Comparison of ENCODE assay signal across 23 cellular contexts in the genomic region with DNA sequence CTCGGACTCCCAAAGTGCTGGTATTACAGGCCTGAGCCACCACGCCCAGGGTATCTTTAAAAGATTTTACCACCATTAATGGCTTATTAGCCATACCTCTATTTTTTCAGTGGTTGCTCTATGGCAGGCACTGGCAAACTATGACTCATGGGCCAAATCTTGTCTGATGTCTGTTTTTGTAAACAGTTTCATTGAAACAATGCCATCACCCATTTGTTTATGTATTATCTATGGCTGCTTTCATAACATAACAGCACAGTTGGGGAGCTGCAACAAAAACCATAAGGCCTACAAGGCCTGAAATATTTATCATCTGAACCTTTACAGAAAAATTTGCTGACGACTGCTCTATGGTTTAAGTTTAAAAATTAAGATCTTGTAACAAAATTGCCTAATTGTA.
DNase-seq lines count a peak whose midpoint lies in the region; ATAC-seq, FAIRE-seq and TF ChIP-seq lines count a peak whose summit lies in the region.
"Had no signal": no experiment of that assay in that cellular context is flagged by ENCODE, and none has a peak within 500 bp of the region (broad histone marks: within the 10 kb centered on the region; RNA-seq: fewer than 3 reads in every experiment).

No MANE protein-coding gene starts in this region.

- peak overlapping the region in 1 of 3 donors; percentile 33 for H3K27ac ChIP-seq in right lobe of liver
- no peak overlapping the region for H3K27ac ChIP-seq in HepG2 (ENCODE audit: extremely low read length, insufficient read depth, low read length)
- no peak overlapping the region for H3K27ac ChIP-seq in astrocyte (ENCODE audit: low read depth, low read length)
- H3K27ac ChIP-seq in brain microvascular endothelial cell, result no peak overlapping the region
- no peak overlapping the region for H3K27ac ChIP-seq in caudate nucleus (ENCODE audit: low read depth, low read length)
- H3K27ac ChIP-seq: gastrocnemius medialis had no signal

- H3K4me3 ChIP-seq in right lobe of liver (no peak overlapping the region), HepG2 (replicated peaks in 1 of 3; ENCODE audit: insufficient read depth in 1 of 3, low read depth in 2 of 3, low read length in 3 of 3) (no peak overlapping the region), astrocyte (ENCODE audit: insufficient read depth, low read depth, low read length) (no peak overlapping the region), fibroblast of pulmonary artery (replicated peaks; ENCODE audit: low read depth, low read length) (no peak overlapping the region), brain microvascular endothelial cell (ENCODE audit: low read depth, low read length) (no peak overlapping the region)
- H3K4me3 ChIP-seq: gastrocnemius medialis, ovary had no signal

- DNase-seq in right lobe of liver (no peak), HepG2 (ENCODE audit: low spot score) (no peak), astrocyte (ENCODE audit: low read depth) (peak; percentile 48), fibroblast of pulmonary artery (ENCODE audit: low read depth) (peak; percentile 68), glomerular visceral epithelial cell (ENCODE audit: extremely low spot score) (no peak), 8988T (no peak), brain microvascular endothelial cell (no peak), caudate nucleus (lab: John Stamatoyannopoulos, UW) (no peak)
- DNase-seq: ACHN; activated CD4-positive, alpha-beta T cell treated with anti-CD3 and anti-CD28 coated beads, Interleukin-2, amount 10 ng/mL, durations not matched to agents 24 days and 14 days; CD4-positive, alpha-beta memory T cell; DMS79; gastrocnemius medialis; kidney glomerular epithelial cell; naive thymus-derived CD8-positive, alpha-beta T cell; NCI-H1930; NCI-H524; ovary; Right ventricle myocardium superior; stimulated activated CD4-positive, alpha-beta T cell treated with anti-CD3 and anti-CD28 coated beads, Interleukin-2, amount 100 ng/mL, for 24 hours; T-helper 1 cell had no signal

- no peaks in the 10 kb centered on the region for H3K9me3 Mint-ChIP-seq in astrocyte (ENCODE audit: unreplicated experiment)
- H3K9me3 Mint-ChIP-seq: activated CD4-positive, alpha-beta T cell treated with anti-CD3 and anti-CD28 coated beads, Interleukin-2, amount 10 ng/mL, durations not matched to agents 24 days and 14 days; CD4-positive, alpha-beta memory T cell; memory B cell; naive thymus-derived CD8-positive, alpha-beta T cell; stimulated activated naive CD8-positive, alpha-beta T cell treated with anti-CD3 and anti-CD28 coated beads, Interleukin-15, Interleukin-2, amounts not matched to agents 100 ng/mL and 50 ng/mL, for 24 hours had no signal

- no peaks in the 10 kb centered on the region for H3K27me3 Mint-ChIP-seq in astrocyte (ENCODE audit: low read depth, unreplicated experiment)
- H3K27me3 Mint-ChIP-seq: activated CD4-positive, alpha-beta T cell treated with anti-CD3 and anti-CD28 coated beads, Interleukin-2, amount 10 ng/mL, durations not matched to agents 24 days and 14 days; CD4-positive, alpha-beta memory T cell; memory B cell; naive thymus-derived CD8-positive, alpha-beta T cell; stimulated activated naive CD8-positive, alpha-beta T cell treated with anti-CD3 and anti-CD28 coated beads, Interleukin-15, Interleukin-2, amounts not matched to agents 100 ng/mL and 50 ng/mL, for 24 hours had no signal

- peaks cover 7% of the 10 kb centered on the region for H3K4me1 Mint-ChIP-seq in astrocyte (ENCODE audit: low read depth, unreplicated experiment)
- H3K4me1 Mint-ChIP-seq: memory B cell had no signal

- CTCF ChIA-PET in HepG2 (lab: Yijun Ruan, JAX; ENCODE audit: low intra/inter-chr PET ratio, low total read pairs), result no interaction called here

- H3K9ac ChIP-seq in HepG2 (ENCODE audit: insufficient read depth, low read depth, low read length) (no peak overlapping the region), astrocyte (ENCODE audit: low read length) (no peak overlapping the region)

- TF ChIP-seq CTCF in right lobe of liver (IDR thresholded peaks at IDR 0.05) (no peak), HepG2 (CRISPR knock-in tag; IDR thresholded peaks at IDR 0.05) (no peak), astrocyte (IDR thresholded peaks at IDR 0.05; ENCODE audit: insufficient read depth, low read depth, low read length) (no peak), fibroblast of pulmonary artery (IDR thresholded peaks at IDR 0.05; ENCODE audit: low read length, missing control alignments) (no peak), brain microvascular endothelial cell (IDR thresholded peaks at IDR 0.05; ENCODE audit: low read depth, low read length, missing control alignments) (no peak)

- no TSS peak for BruUV-seq in HepG2 (replicated peaks; lab: Mats Ljungman, UMichigan)

- POLR2A ChIA-PET in HepG2 (lab: Yijun Ruan, JAX), result no interaction called here

- TF ChIP-seq RAD21 in HepG2 (CRISPR knock-in tag; IDR thresholded peaks at IDR 0.05), result no peak

- H4K20me1 ChIP-seq in HepG2 (ENCODE audit: insufficient read depth, low read length) (no peaks in the 10 kb centered on the region), astrocyte (ENCODE audit: insufficient read depth, low read length) (no peaks in the 10 kb centered on the region)

- H3K9me3 ChIP-seq in right lobe of liver (no peaks in the 10 kb centered on the region), HepG2 (ENCODE audit: low read length) (no peaks in the 10 kb centered on the region), astrocyte (ENCODE audit: insufficient read depth, low read depth, low read length) (no peaks in the 10 kb centered on the region)
- H3K9me3 ChIP-seq: gastrocnemius medialis, ovary had no signal

- H3K79me2 ChIP-seq in HepG2 (ENCODE audit: insufficient read depth, low read length) (no peaks in the 10 kb centered on the region), astrocyte (ENCODE audit: insufficient read depth, low read length) (no peaks in the 10 kb centered on the region)

- H3K4me1 ChIP-seq in right lobe of liver, result peaks cover 0 to 12% (median 5%) of the 10 kb centered on the region in 4 donors
- no peaks in the 10 kb centered on the region for H3K4me1 ChIP-seq in HepG2 (ENCODE audit: insufficient read depth, low read length)
- H3K4me1 ChIP-seq in astrocyte (ENCODE audit: insufficient read depth, low read length), result no peaks in the 10 kb centered on the region
- H3K4me1 ChIP-seq: gastrocnemius medialis had no signal

- 89% methylated on average over 3 of the region's 3 CpGs for WGBS in right lobe of liver (ENCODE audit: insufficient coverage, low coverage, low lambda C conversion rate, missing lambda C conversion rate)
- 95% methylated on average over 3 of the region's 3 CpGs for WGBS in HepG2 (ENCODE audit: low lambda C conversion rate)

- no peak for TF ChIP-seq EP300 in HepG2 (IDR thresholded peaks at IDR 0.05; ENCODE audit: low read depth in 2 of 2, low read length in 2 of 2)
- no peak for TF ChIP-seq EP300 in HepG2 (CRISPR knock-in tag; IDR thresholded peaks at IDR 0.05; ENCODE audit: borderline replicate concordance)

- FAIRE-seq in HepG2 (lab: Jason Lieb, UNC) (no peak), astrocyte (lab: Jason Lieb, UNC) (no peak)

- H2AFZ ChIP-seq in HepG2 (ENCODE audit: low read length) (no peak overlapping the region), astrocyte (ENCODE audit: low read depth, low read length) (no peak overlapping the region)

- H3K36me3 Mint-ChIP-seq in astrocyte (ENCODE audit: low read depth, unreplicated experiment), result peaks cover 2% of the 10 kb centered on the region

- TF ChIP-seq POLR2A in right lobe of liver (IDR thresholded peaks at IDR 0.05) (no peak), HepG2 (IDR thresholded peaks at IDR 0.05; ENCODE audit: insufficient read depth in 1 of 2, low read depth in 2 of 2, low read length in 2 of 2) (no peak)

- peak in 3 of 4 donors; percentile 32 to 82 (median 52) for ATAC-seq in right lobe of liver
- no peak for ATAC-seq in HepG2
- ATAC-seq: gastrocnemius medialis; naive thymus-derived CD8-positive, alpha-beta T cell had no signal

- H3K27ac Mint-ChIP-seq in astrocyte (ENCODE audit: unreplicated experiment), result no peak overlapping the region
- H3K27ac Mint-ChIP-seq: activated CD4-positive, alpha-beta T cell treated with anti-CD3 and anti-CD28 coated beads, Interleukin-2, amount 10 ng/mL, durations not matched to agents 24 days and 14 days; memory B cell; naive thymus-derived CD8-positive, alpha-beta T cell; stimulated activated naive CD8-positive, alpha-beta T cell treated with anti-CD3 and anti-CD28 coated beads, Interleukin-15, Interleukin-2, amounts not matched to agents 100 ng/mL and 50 ng/mL, for 24 hours had no signal

- in situ Hi-C loops in HepG2 (cut with HindIII; ENCODE audit: extremely low pct_ligation_motif_present, low pct_unique_long_range_greater_than_20kb) (no loop called here), brain microvascular endothelial cell (cut with HindIII; ENCODE audit: low pct_ligation_motif_present, low sequenced_read_pairs) (no loop called here)

- H3K27me3 ChIP-seq in right lobe of liver (no peaks in the 10 kb centered on the region), HepG2 (ENCODE audit: control insufficient read depth in 1 of 2, insufficient read depth in 2 of 2, low read length in 2 of 2) (no peaks in the 10 kb centered on the region), astrocyte (ENCODE audit: insufficient read depth, low read length) (no peaks in the 10 kb centered on the region), brain microvascular endothelial cell (replicated peaks) (no peaks in the 10 kb centered on the region)
- H3K27me3 ChIP-seq: gastrocnemius medialis, ovary had no signal

- no peaks in the 10 kb centered on the region for H3K36me3 ChIP-seq in right lobe of liver
- no peaks in the 10 kb centered on the region for H3K36me3 ChIP-seq in HepG2 (replicated peaks in 1 of 2; ENCODE audit: control insufficient read depth in 1 of 2, insufficient read depth in 2 of 2, low read length in 2 of 2)
- no peaks in the 10 kb centered on the region for H3K36me3 ChIP-seq in astrocyte (ENCODE audit: insufficient read depth, low read length)
- H3K36me3 ChIP-seq in brain microvascular endothelial cell (replicated peaks), result no peaks in the 10 kb centered on the region
- H3K36me3 ChIP-seq: gastrocnemius medialis, ovary had no signal

- H3K4me2 ChIP-seq in HepG2 (ENCODE audit: low read depth, low read length) (no peak overlapping the region), astrocyte (ENCODE audit: low read length) (no peak overlapping the region)

- intact Hi-C loops in right lobe of liver (cut with DNase I), result no loop called here
- intact Hi-C loops in HepG2 (cut with micrococcal nuclease; ENCODE audit: unreplicated experiment), result no loop called here

- H3K4me3 Mint-ChIP-seq in astrocyte (ENCODE audit: unreplicated experiment), result no peak overlapping the region
- H3K4me3 Mint-ChIP-seq: activated CD4-positive, alpha-beta T cell treated with anti-CD3 and anti-CD28 coated beads, Interleukin-2, amount 10 ng/mL, durations not matched to agents 24 days and 14 days; CD4-positive, alpha-beta memory T cell; memory B cell; naive thymus-derived CD8-positive, alpha-beta T cell; stimulated activated naive CD8-positive, alpha-beta T cell treated with anti-CD3 and anti-CD28 coated beads, Interleukin-15, Interleukin-2, amounts not matched to agents 100 ng/mL and 50 ng/mL, for 24 hours had no signal

Comparison
In these comparisons a context has a peak if more than half of its experiments do, and no peak if none do; other contexts are left out.
1. DNase-seq: peak in astrocyte (single experiment) and fibroblast of pulmonary artery (single experiment); none in right lobe of liver (0 of 3), HepG2 (single experiment), glomerular visceral epithelial cell (single experiment), 8988T (single experiment), brain microvascular endothelial cell (single experiment) and caudate nucleus (0 of 61).